Comparison of ENCODE assay signal across 26 cellular contexts in genomic region chr6:78883651-78884050, GRCh38. TPM values are rescaled to one million over a fixed set of nuclear protein-coding genes. Genes with fewer than 3 reads are reported as not detected.
DNase-seq lines count a peak whose midpoint lies in the region; ATAC-seq, FAIRE-seq and TF ChIP-seq lines count a peak whose summit lies in the region.
"Had no signal": no experiment of that assay in that cellular context is flagged by ENCODE, and none has a peak within 500 bp of the region (broad histone marks: within the 10 kb centered on the region; RNA-seq: fewer than 3 reads in every experiment).

No MANE protein-coding gene starts in this region.

- no peak for FAIRE-seq in bronchial epithelial cell (lab: Jason Lieb, UNC)
- FAIRE-seq in keratinocyte (lab: Jason Lieb, UNC) = peak; percentile 77
- FAIRE-seq: A549, D721Med, GM12878, GM19239 had no signal

- TF ChIP-seq CTCF in MCF 10A (IDR thresholded peaks at IDR 0.05; ENCODE audit: unreplicated experiment) = no peak
- no peak for TF ChIP-seq CTCF in breast epithelium (IDR thresholded peaks at IDR 0.05)
- no peak for TF ChIP-seq CTCF in bronchial epithelial cell (IDR thresholded peaks at IDR 0.05; ENCODE audit: insufficient read depth, low read length, severe bottlenecking)
- no peak for TF ChIP-seq CTCF in keratinocyte (optimal IDR thresholded peaks at IDR 0.05 in 1 of 3, IDR thresholded peaks at IDR 0.05 in 1 of 3, conservative IDR thresholded peaks at IDR 0.05 in 1 of 3; ENCODE audit: extremely low read depth in 1 of 3, insufficient read depth in 2 of 3, low read length in 3 of 3)
- TF ChIP-seq CTCF in lower lobe of right lung (IDR thresholded peaks at IDR 0.05) = no peak

- H3K9me3 ChIP-seq in breast epithelium (no peaks in the 10 kb centered on the region), keratinocyte (ENCODE audit: control insufficient read depth, low read depth, low read length) (no peaks in the 10 kb centered on the region), lower lobe of right lung (no peaks in the 10 kb centered on the region)
- H3K9me3 ChIP-seq: A549; BE2C; BLaER1 treated with 17β-estradiol and CSF1 and Interleukin-3, amounts not matched to agents 10 nM and 100 nM had no signal

- H3K9me1 ChIP-seq in keratinocyte (ENCODE audit: control insufficient read depth, extremely low read depth, insufficient read depth, low read length) = no peaks in the 10 kb centered on the region

- H3K27me3 ChIP-seq in breast epithelium = no peaks in the 10 kb centered on the region
- no peaks in the 10 kb centered on the region for H3K27me3 ChIP-seq in bronchial epithelial cell (ENCODE audit: control insufficient read depth, insufficient read depth, low read length)
- H3K27me3 ChIP-seq in keratinocyte (ENCODE audit: control insufficient read depth, extremely low read depth, insufficient read depth, low read length) = no peaks in the 10 kb centered on the region
- H3K27me3 ChIP-seq in lower lobe of right lung (ENCODE audit: low read depth) = no peaks in the 10 kb centered on the region
- H3K27me3 ChIP-seq: BE2C; BLaER1 treated with 17β-estradiol and CSF1 and Interleukin-3, amounts not matched to agents 10 nM and 100 nM had no signal

- no peak for TF ChIP-seq POLR2A in breast epithelium (IDR thresholded peaks at IDR 0.05)

- DNase-seq in MCF 10A (ENCODE audit: unreplicated experiment) (peak; percentile 53), breast epithelium (ENCODE audit: low spot score in 2 of 2) (no peak), bronchial epithelial cell (ENCODE audit: low read depth) (peak; percentile 84), keratinocyte (ENCODE audit: low read depth, low spot score) (no peak), lower lobe of right lung (no peak), posterior vena cava (ENCODE audit: low spot score) (no peak)
- DNase-seq: ACHN; AML-193; BE2C; CD4-positive, alpha-beta T cell; CD8-positive, alpha-beta memory T cell; DMS 273 treated with DMSO at 0.1 percent for 48 hours; DMS79; EL; GDM1; H9 had no signal

- intact Hi-C loops in MCF 10A (cut with micrococcal nuclease) (no loop called here), breast epithelium (cut with DNase I; ENCODE audit: low total_unique reads) (no loop called here), lower lobe of right lung (cut with DNase I) (no loop called here), posterior vena cava (cut with DNase I) (no loop called here)

- CTCF ChIA-PET in MCF 10A (lab: Yijun Ruan, JAX) = no interaction called here

- ATAC-seq in lower lobe of right lung (no peak), HG02610 (IDR thresholded peaks at IDR 0.05; ENCODE audit: unreplicated experiment) (no peak)
- ATAC-seq: A549, GM12878, GM23338, HCT116 had no signal

- H3K27me3 Mint-ChIP-seq in MCF 10A (ENCODE audit: insufficient read depth, unreplicated experiment) = no peaks in the 10 kb centered on the region
- H3K27me3 Mint-ChIP-seq: CD4-positive, alpha-beta T cell; CD8-positive, alpha-beta memory T cell had no signal

- peak overlapping the region; percentile 37 for H3K4me2 ChIP-seq in keratinocyte (ENCODE audit: control insufficient read depth, extremely low read depth, insufficient read depth, low read depth, low read length)
- H3K4me2 ChIP-seq: A549; BLaER1 treated with 17β-estradiol and CSF1 and Interleukin-3, amounts not matched to agents 10 nM and 100 nM; GM23338 had no signal

- H3K27ac ChIP-seq in breast epithelium (no peak overlapping the region), keratinocyte (ENCODE audit: control insufficient read depth, insufficient read depth, low read length) (no peak overlapping the region), lower lobe of right lung (no peak overlapping the region)
- H3K27ac ChIP-seq: 22Rv1; A549; BLaER1 treated with 17β-estradiol and CSF1 and Interleukin-3, amounts not matched to agents 10 nM and 100 nM had no signal

- no TSS peak for BruUV-seq in MCF 10A (replicated peaks; lab: Mats Ljungman, UMichigan)

- no peak overlapping the region for H3K9ac ChIP-seq in keratinocyte (ENCODE audit: control insufficient read depth, extremely low read depth, insufficient read depth, low read length)
- H3K9ac ChIP-seq: BLaER1 treated with 17β-estradiol and CSF1 and Interleukin-3, amounts not matched to agents 10 nM and 100 nM had no signal

- no peaks in the 10 kb centered on the region for H3K36me3 ChIP-seq in breast epithelium
- H3K36me3 ChIP-seq in bronchial epithelial cell (ENCODE audit: control insufficient read depth, insufficient read depth, low read length) = no peaks in the 10 kb centered on the region
- no peaks in the 10 kb centered on the region for H3K36me3 ChIP-seq in keratinocyte (ENCODE audit: control insufficient read depth in 2 of 2, extremely low read depth in 1 of 2, insufficient read depth in 2 of 2, low read length in 2 of 2)
- no peaks in the 10 kb centered on the region for H3K36me3 ChIP-seq in lower lobe of right lung
- H3K36me3 ChIP-seq: BLaER1 treated with 17β-estradiol and CSF1 and Interleukin-3, amounts not matched to agents 10 nM and 100 nM had no signal

- H2AFZ ChIP-seq in keratinocyte (ENCODE audit: control insufficient read depth, low read length) = no peak overlapping the region
- H2AFZ ChIP-seq: GM23338 had no signal

- no peaks in the 10 kb centered on the region for H4K20me1 ChIP-seq in keratinocyte (ENCODE audit: control insufficient read depth, extremely low read depth, insufficient read depth, low read length)
- H4K20me1 ChIP-seq: BLaER1 treated with 17β-estradiol and CSF1 and Interleukin-3, amounts not matched to agents 10 nM and 100 nM had no signal

- dilution Hi-C loops in keratinocyte (cut with MboI; ENCODE audit: extremely low pct_ligation_motif_present, low sequenced_read_pairs) = no loop called here

- peaks cover 19% of the 10 kb centered on the region for H3K36me3 Mint-ChIP-seq in MCF 10A (ENCODE audit: insufficient read depth, unreplicated experiment)
- H3K36me3 Mint-ChIP-seq: CD14-positive monocyte had no signal

- H3K27ac Mint-ChIP-seq in MCF 10A (ENCODE audit: low read depth, unreplicated experiment) = no peak overlapping the region
- H3K27ac Mint-ChIP-seq: CD14-positive monocyte; CD4-positive, alpha-beta T cell; CD8-positive, alpha-beta memory T cell; GM23338; H9 had no signal

- H3K4me1 Mint-ChIP-seq in MCF 10A (ENCODE audit: insufficient read depth, unreplicated experiment) = peaks cover 4% of the 10 kb centered on the region
- H3K4me1 Mint-ChIP-seq: CD8-positive, alpha-beta memory T cell; GM23338; H9 had no signal

- H3K9me3 Mint-ChIP-seq in MCF 10A (ENCODE audit: unreplicated experiment) = no peaks in the 10 kb centered on the region
- H3K9me3 Mint-ChIP-seq: CD4-positive, alpha-beta T cell had no signal

- peak overlapping the region; percentile 19 for H3K4me3 Mint-ChIP-seq in MCF 10A (ENCODE audit: unreplicated experiment)
- H3K4me3 Mint-ChIP-seq: CD14-positive monocyte; CD4-positive, alpha-beta T cell; CD8-positive, alpha-beta memory T cell; GM23338; H9 had no signal

- H3K4me1 ChIP-seq in breast epithelium (no peaks in the 10 kb centered on the region), keratinocyte (ENCODE audit: control insufficient read depth, extremely low read depth, insufficient read depth, low read length) (peaks cover 6% of the 10 kb centered on the region), lower lobe of right lung (no peaks in the 10 kb centered on the region)
- H3K4me1 ChIP-seq: A549; BE2C; BLaER1 treated with 17β-estradiol and CSF1 and Interleukin-3, amounts not matched to agents 10 nM and 100 nM had no signal

- POLR2A ChIA-PET in MCF 10A (lab: Yijun Ruan, JAX) = interaction anchor here (0.7 to 1.5 kb wide), 4 partner anchors 15 to 195 kb away, joined by 3 to 6 read pairs (median 3); partner anchors contain the start of genes IRAK1BP1 and PHIP

- H3K4me3 ChIP-seq in breast epithelium = no peak overlapping the region
- no peak overlapping the region for H3K4me3 ChIP-seq in bronchial epithelial cell (ENCODE audit: low read depth, low read length)
- H3K4me3 ChIP-seq in keratinocyte (ENCODE audit: control insufficient read depth in 2 of 3, extremely low read depth in 1 of 3, insufficient read depth in 2 of 3, low read depth in 1 of 3, low read length in 3 of 3) = no peak overlapping the region
- H3K4me3 ChIP-seq in lower lobe of right lung = no peak overlapping the region
- H3K4me3 ChIP-seq: A549; BLaER1 treated with 17β-estradiol and CSF1 and Interleukin-3, amounts not matched to agents 10 nM and 100 nM; GM12878; GM23338 had no signal

- H3K79me2 ChIP-seq in keratinocyte (ENCODE audit: control insufficient read depth, insufficient read depth, low read length) = no peaks in the 10 kb centered on the region

RNA-seq across cellular contexts. Expression of gene IRAK1BP1, which starts 16.3 kb away (rescaled TPM):
- total RNA-seq in MCF 10A (2022) (4.6 and 6.6 TPM in 2 replicates), breast epithelium (1 to 10 TPM; 3.5 to 10.0 (median 4.3) TPM), bronchial epithelial cell (2.6 and 3.2 TPM in 2 replicates), lower lobe of right lung (6.2 TPM), posterior vena cava (1 to 10 TPM; 4.4 to 5.6 TPM)
- 1.8 to 3.8 TPM (median 3.4 TPM) in 3 replicates for polyA plus RNA-seq in keratinocyte
- 1.3 TPM for polyA plus RNA-seq in keratinocyte (2011; ENCODE audit: low read depth)
- polyA plus RNA-seq in keratinocyte (2011; cell fraction: cytosol; rRNA removed) = 1.9 and 4.0 TPM in 2 replicates
- polyA plus RNA-seq in keratinocyte (2011; cell fraction: nucleus; rRNA removed) = 2.5 TPM in 2 replicates
- 2.0 and 2.1 TPM in 2 replicates for polyA plus RNA-seq in keratinocyte (2012; ENCODE audit: low replicate concordance)
- 1.1 to 5.4 TPM (median 2.7 TPM) in 3 replicates for polyA minus RNA-seq in keratinocyte
- 5.4 TPM for polyA minus RNA-seq in keratinocyte (2011; cell fraction: cytosol; rRNA and poly(A)+ RNA removed)
- 3.1 and 5.0 TPM in 2 replicates for polyA minus RNA-seq in keratinocyte (2011; cell fraction: nucleus; rRNA and poly(A)+ RNA removed)

Comparison
In these comparisons a context has a peak if more than half of its experiments do, and no peak if none do; other contexts are left out.
1. DNase-seq: peak in MCF 10A (single experiment) and bronchial epithelial cell (single experiment); none in breast epithelium (0 of 2), keratinocyte (single experiment), lower lobe of right lung (single experiment) and posterior vena cava (single experiment).